In genomic region chr19:45245334-45245787, GRCh38 we compare ENCODE assay signal across 16 cellular contexts. TPM values are rescaled to one million over a fixed set of nuclear protein-coding genes. Genes with fewer than 3 reads are reported as not detected.
DNase-seq lines count a peak whose midpoint lies in the region; ATAC-seq, FAIRE-seq and TF ChIP-seq lines count a peak whose summit lies in the region.
"Had no signal": no experiment of that assay in that cellular context is flagged by ENCODE, and none has a peak within 500 bp of the region (broad histone marks: within the 10 kb centered on the region; RNA-seq: fewer than 3 reads in every experiment).

TSS of gene EXOC3L2 (minus strand) at chr19:45245407. CDS start at chr19:45239045, 6,362 bp downstream.

- no peak within 1 kb of the TSS for H3K4me2 ChIP-seq in parathyroid adenoma (ENCODE audit: low read length)

- peak within 1 kb of the TSS in 1 of 2 donors; percentile 67 for H3K9ac ChIP-seq in kidney (ENCODE audit: low read length in 2 of 2)
- no peak within 1 kb of the TSS for H3K9ac ChIP-seq in parathyroid adenoma

- H3K27ac ChIP-seq in adrenal gland: peak within 1 kb of the TSS in 4 of 5 donors; percentile 19 to 87 (median 48)
- H3K27ac ChIP-seq in kidney (ENCODE audit: low read depth in 2 of 2, low read length in 2 of 2): peak within 1 kb of the TSS; percentile 23 to 63
- peak within 1 kb of the TSS; percentile 8 for H3K27ac ChIP-seq in parathyroid adenoma
- peak within 1 kb of the TSS in 1 of 2 donors; percentile 73 for H3K27ac ChIP-seq in small intestine (ENCODE audit: low read depth in 1 of 2, low read length in 1 of 2)
- H3K27ac ChIP-seq: SK-N-MC had no signal

- H3K36me3 ChIP-seq in adrenal gland (replicated peaks in 1 of 2) (no peaks in the 10 kb centered on the region), kidney (ENCODE audit: control insufficient read depth in 1 of 2, insufficient read depth in 2 of 2, low read length in 2 of 2) (no peaks in the 10 kb centered on the region), parathyroid adenoma (ENCODE audit: control insufficient read depth, insufficient read depth, low read length) (no peaks in the 10 kb centered on the region), small intestine (ENCODE audit: control insufficient read depth in 2 of 2, insufficient read depth in 2 of 2, low read length in 2 of 2) (no peaks in the 10 kb centered on the region)

- no peak within 1 kb of the TSS for H2AFZ ChIP-seq in parathyroid adenoma

- 45 to 58% (median 51%) methylated on average over 10 to 17 of the region's 17 CpGs for whole genome bisulfite sequencing in adrenal gland, 4 donors
- 61 to 72% (median 67%) methylated on average over 14 to 17 of the region's 17 CpGs for WGBS in small intestine, 3 donors

- DNase-seq in ELF-1 (ENCODE audit: low read depth, low spot score): peak; percentile 64
- peak in 6 of 7 donors; percentile 38 to 73 (median 47) for DNase-seq in adrenal gland
- DNase-seq in kidney: peak; percentile 88
- no peak for DNase-seq in sciatic nerve (ENCODE audit: low spot score)
- no peak for DNase-seq in LoVo (ENCODE audit: low spot score)
- no peak for DNase-seq in NCI-H2196 (lab: John Stamatoyannopoulos, UW; ENCODE audit: unreplicated experiment)
- DNase-seq in small intestine: no peak
- DNase-seq: activated CD8-positive, alpha-beta T cell treated with anti-CD3 and anti-CD28 coated beads, Interleukin-2, amount 10 ng/mL, durations not matched to agents 7 days and 5 days; activated effector memory CD4-positive, alpha-beta T cell treated with Interleukin-2 at 50 U/mL for 16 hours; DMS153; effector memory CD8-positive, alpha-beta T cell; H9; natural killer cell; stimulated activated naive CD8-positive, alpha-beta T cell treated with anti-CD3 and anti-CD28 coated beads, Interleukin-15, amount 100 ng/mL, for 72 hours had no signal

- TF ChIP-seq POLR2A in adrenal gland (IDR thresholded peaks at IDR 0.05): no peak

- H3K4me3 ChIP-seq in adrenal gland (peak within 1 kb of the TSS in 1 of 4 donors; percentile 32), kidney (ENCODE audit: low read length in 2 of 2) (peak within 1 kb of the TSS; percentile 68 to 78), parathyroid adenoma (ENCODE audit: low read depth, low read length) (peak within 1 kb of the TSS; percentile 27), small intestine (ENCODE audit: low read depth in 1 of 2, low read length in 2 of 2) (no peak within 1 kb of the TSS)
- H3K4me3 ChIP-seq: SK-N-MC had no signal

- FAIRE-seq in kidney (lab: Jason Lieb, UNC): no peak
- no peak for FAIRE-seq in small intestine (lab: Jason Lieb, UNC)

- intact Hi-C loops in adrenal gland (cut with DNase I) (no loop called here), kidney (cut with DNase I) (no loop called here), sciatic nerve (cut with DNase I) (loop anchor here (5.0 kb wide), 1 partner anchor 43 kb away; no protein-coding TSS in a partner anchor)

- H3K9me3 ChIP-seq in adrenal gland (replicated peaks in 1 of 3) (no peaks in the 10 kb centered on the region), kidney (ENCODE audit: control insufficient read depth in 1 of 2, low read length in 2 of 2) (no peaks in the 10 kb centered on the region), parathyroid adenoma (ENCODE audit: control insufficient read depth, low read length) (no peaks in the 10 kb centered on the region), small intestine (ENCODE audit: control insufficient read depth, low read depth) (no peaks in the 10 kb centered on the region)

- no peaks in the 10 kb centered on the region for H3K27me3 ChIP-seq in adrenal gland
- H3K27me3 ChIP-seq in parathyroid adenoma (ENCODE audit: control insufficient read depth, insufficient read depth, low read length): no peaks in the 10 kb centered on the region
- no peaks in the 10 kb centered on the region for H3K27me3 ChIP-seq in small intestine (ENCODE audit: control insufficient read depth in 2 of 2, insufficient read depth in 2 of 2, low read length in 2 of 2)

- H3K79me2 ChIP-seq in parathyroid adenoma: no peaks in the 10 kb centered on the region

- no peak for ATAC-seq in sciatic nerve
- ATAC-seq: activated CD8-positive, alpha-beta T cell treated with anti-CD3 and anti-CD28 coated beads, Interleukin-2, amount 10 ng/mL, durations not matched to agents 7 days and 5 days; effector memory CD8-positive, alpha-beta T cell; natural killer cell; stimulated activated naive CD8-positive, alpha-beta T cell treated with anti-CD3 and anti-CD28 coated beads, Interleukin-15, amount 100 ng/mL, for 72 hours had no signal

- H3K4me1 ChIP-seq in adrenal gland (replicated peaks in 1 of 2): peaks cover 0 to 8% of the 10 kb centered on the region in 2 donors
- peaks cover under 1 to 7% of the 10 kb centered on the region in 2 donors for H3K4me1 ChIP-seq in kidney (ENCODE audit: control insufficient read depth in 1 of 2, insufficient read depth in 1 of 2, low read depth in 1 of 2, low read length in 2 of 2)
- H3K4me1 ChIP-seq in parathyroid adenoma: peaks cover 3% of the 10 kb centered on the region
- no peaks in the 10 kb centered on the region for H3K4me1 ChIP-seq in small intestine (ENCODE audit: control insufficient read depth in 2 of 2, insufficient read depth in 1 of 2, low read depth in 1 of 2, low read length in 1 of 2)

- no peak for TF ChIP-seq CTCF in adrenal gland (IDR thresholded peaks at IDR 0.05)
- no peak for TF ChIP-seq CTCF in kidney (IDR thresholded peaks at IDR 0.05; ENCODE audit: borderline replicate concordance, extremely low read depth, insufficient read depth)
- TF ChIP-seq CTCF in parathyroid adenoma (IDR thresholded peaks at IDR 0.05): no peak

RNA-seq across cellular contexts. Expression of gene EXOC3L2, which starts in this region (rescaled TPM):
- 10 to 100 TPM; 14.8 to 26.4 (median 16.7) TPM for total RNA-seq in adrenal gland
- 10 to 100 TPM in 2 of 3 donors, 1 to 10 TPM in 1; 2.1 to 24.6 (median 10.9) TPM for polyA plus RNA-seq in adrenal gland
- 19.0 TPM for total RNA-seq in kidney
- polyA plus RNA-seq in kidney (ENCODE audit: insufficient read depth, low read depth, low replicate concordance): 15.4 TPM
- 4.9 TPM for total RNA-seq in sciatic nerve
- 1 to 10 TPM in 2 of 3 donors, under 1 TPM in 1; 0.22 to 2.7 (median 2.5) TPM for polyA plus RNA-seq in small intestine
- total RNA-seq: activated CD8-positive, alpha-beta T cell treated with anti-CD3 and anti-CD28 coated beads, Interleukin-2, amount 10 ng/mL, durations not matched to agents 7 days and 5 days had no signal

Comparison
In these comparisons a context has a peak if more than half of its experiments do, and no peak if none do; other contexts are left out.
1. DNase-seq: peak in ELF-1 (single experiment), adrenal gland (6 of 7) and kidney (single experiment); none in sciatic nerve (single experiment), LoVo (single experiment), NCI-H2196 (single experiment) and small intestine (single experiment).
2. H3K4me3 ChIP-seq: peak in kidney (2 of 2) and parathyroid adenoma (single experiment); none in small intestine (0 of 2).